In genomic region chr2:159131882-159132281, GRCh38 we compare ENCODE assay signal across 11 cellular contexts.
DNase-seq lines count a peak whose midpoint lies in the region; ATAC-seq and TF ChIP-seq lines count a peak whose summit lies in the region.
"Had no signal": no experiment of that assay in that cellular context is flagged by ENCODE, and none has a peak within 500 bp of the region (broad histone marks: within the 10 kb centered on the region; RNA-seq: fewer than 3 reads in every experiment).

No MANE protein-coding gene starts in this region.

- H3K4me3 ChIP-seq in astrocyte of the spinal cord (ENCODE audit: low read depth, low read length) = no peak overlapping the region

- peak; percentile 30 for DNase-seq in HK-2 (ENCODE audit: unreplicated experiment)
- DNase-seq in astrocyte of the spinal cord (ENCODE audit: low read depth, low spot score) = peak; percentile 91
- DNase-seq in immature natural killer cell = no peak
- DNase-seq in stromal cell of bone marrow (ENCODE audit: low read depth) = peak; percentile 77
- no peak for DNase-seq in CD1c-positive myeloid dendritic cell (ENCODE audit: extremely low spot score)
- no peak for DNase-seq in NCI-H187 treated with DMSO at 0.1 percent for 48 hours (lab: John Stamatoyannopoulos, UW)
- DNase-seq: NCI-H1105 had no signal

- H3K9me3 Mint-ChIP-seq in immature natural killer cell = no peaks in the 10 kb centered on the region
- H3K9me3 Mint-ChIP-seq: stimulated activated naive CD8-positive, alpha-beta T cell treated with anti-CD3 and anti-CD28 coated beads, Interleukin-15, Interleukin-2, amounts not matched to agents 100 ng/mL and 50 ng/mL, for 24 hours had no signal

- peak overlapping the region in 4 of 6 donors; percentile 30 to 84 (median 68) for H3K27ac Mint-ChIP-seq in immature natural killer cell
- H3K27ac Mint-ChIP-seq: stimulated activated naive CD8-positive, alpha-beta T cell treated with anti-CD3 and anti-CD28 coated beads, Interleukin-15, Interleukin-2, amounts not matched to agents 100 ng/mL and 50 ng/mL, for 24 hours had no signal

- H3K27me3 Mint-ChIP-seq in immature natural killer cell (ENCODE audit: low read depth in 3 of 3) = peaks cover 0 to 4% (median 1%) of the 10 kb centered on the region in 3 donors
- H3K27me3 Mint-ChIP-seq: stimulated activated naive CD8-positive, alpha-beta T cell treated with anti-CD3 and anti-CD28 coated beads, Interleukin-15, Interleukin-2, amounts not matched to agents 100 ng/mL and 50 ng/mL, for 24 hours had no signal

- ATAC-seq in HG03025 (IDR thresholded peaks at IDR 0.05; ENCODE audit: low FRiP score, unreplicated experiment) (no peak), GM21447 (IDR thresholded peaks at IDR 0.05; ENCODE audit: unreplicated experiment) (no peak)

- H3K4me3 Mint-ChIP-seq in immature natural killer cell = peak overlapping the region; percentile 22 to 48 (median 46)
- H3K4me3 Mint-ChIP-seq: brain; stimulated activated naive CD8-positive, alpha-beta T cell treated with anti-CD3 and anti-CD28 coated beads, Interleukin-15, Interleukin-2, amounts not matched to agents 100 ng/mL and 50 ng/mL, for 24 hours had no signal

- TF ChIP-seq CTCF in astrocyte of the spinal cord (IDR thresholded peaks at IDR 0.05; ENCODE audit: low read depth, low read length) = no peak

- in situ Hi-C loops in astrocyte of the spinal cord (cut with HindIII; ENCODE audit: low sequenced_read_pairs) = no loop called here

- peaks cover 57 to 59% of the 10 kb centered on the region in 2 donors for H3K4me1 Mint-ChIP-seq in immature natural killer cell

- no peaks in the 10 kb centered on the region for H3K36me3 Mint-ChIP-seq in immature natural killer cell

Comparison
In these comparisons a context has a peak if more than half of its experiments do, and no peak if none do; other contexts are left out.
1. DNase-seq: peak in HK-2 (single experiment), astrocyte of the spinal cord (single experiment) and stromal cell of bone marrow (single experiment); none in immature natural killer cell (0 of 3), CD1c-positive myeloid dendritic cell (single experiment) and NCI-H187 treated with DMSO at 0.1 percent for 48 hours (single experiment).